Comparison of ENCODE assay signal across 8 cellular contexts in genomic region chr9:129836342-129837007, GRCh38. TPM values are rescaled to one million over a fixed set of nuclear protein-coding genes. Genes with fewer than 3 reads are reported as not detected.
DNase-seq lines count a peak whose midpoint lies in the region; ATAC-seq and TF ChIP-seq lines count a peak whose summit lies in the region.

No MANE protein-coding gene starts in this region.

- H3K36me3 ChIP-seq in right atrium auricular region = peaks cover 20% of the 10 kb centered on the region
- H3K36me3 ChIP-seq in iPS-18a (ENCODE audit: control insufficient read depth, low read depth, low read length) = peaks cover 16% of the 10 kb centered on the region

- no peak for DNase-seq in right atrium auricular region (ENCODE audit: low spot score)
- no peak for DNase-seq in Right ventricle myocardium inferior (ENCODE audit: missing footprints)
- peak; percentile 49 to 58 for DNase-seq in activated T-cell treated with anti-CD3 and anti-CD28 coated beads, Interleukin-2, amount 50 U/mL, for 48 hours
- peak; percentile 37 to 47 for DNase-seq in stimulated activated CD4-positive, alpha-beta T cell treated with anti-CD3 and anti-CD28 coated beads, Interleukin-4, amount 100 ng/mL, for 4 hours
- DNase-seq in omental fat pad (ENCODE audit: low spot score) = no peak

- H3K4me1 ChIP-seq in right atrium auricular region = peaks cover 0 to 31% of the 10 kb centered on the region in 2 donors
- peaks cover 17% of the 10 kb centered on the region for H3K4me1 ChIP-seq in iPS-18a (ENCODE audit: control insufficient read depth, low read depth, low read length)

- H3K9me3 ChIP-seq in right atrium auricular region (no peaks in the 10 kb centered on the region), iPS-18a (ENCODE audit: control insufficient read depth, low read depth, low read length) (no peaks in the 10 kb centered on the region)

- H3K27me3 ChIP-seq in right atrium auricular region (no peaks in the 10 kb centered on the region), iPS-18a (ENCODE audit: control insufficient read depth, insufficient read depth, low read length) (no peaks in the 10 kb centered on the region)

- TF ChIP-seq CTCF in right atrium auricular region (IDR thresholded peaks at IDR 0.05) = no peak
- TF ChIP-seq CTCF in omental fat pad (IDR thresholded peaks at IDR 0.05) = no peak

- peak overlapping the region; percentile 64 for H3K9ac ChIP-seq in iPS-18a (ENCODE audit: low read length)

- H3K27ac ChIP-seq in right atrium auricular region (no peak overlapping the region), iPS-18a (ENCODE audit: low read length) (no peak overlapping the region)

- ATAC-seq in Right ventricle myocardium inferior (no peak), GM18868 (IDR thresholded peaks at IDR 0.05; ENCODE audit: unreplicated experiment) (no peak), omental fat pad (ENCODE audit: low FRiP score) (no peak), HG02973 (IDR thresholded peaks at IDR 0.05; ENCODE audit: unreplicated experiment) (no peak)

- H3K4me3 ChIP-seq in right atrium auricular region = peak overlapping the region; percentile 86 to 99
- peak overlapping the region; percentile 84 for H3K4me3 ChIP-seq in iPS-18a (ENCODE audit: low read length)

- intact Hi-C loops in Right ventricle myocardium inferior (cut with DNase I) = no loop called here

RNA-seq across cellular contexts. Expression of gene USP20, which starts 1.2 kb away (rescaled TPM):
- total RNA-seq in right atrium auricular region = 10 to 100 TPM; 12.9 to 14.5 TPM
- 14.0 TPM for total RNA-seq in Right ventricle myocardium inferior
- 10 to 100 TPM; 11.5 to 18.5 (median 15.5) TPM for total RNA-seq in omental fat pad

RNA-seq across cellular contexts. Expression of gene C9orf78, which starts 1.4 kb away (rescaled TPM):
- total RNA-seq in right atrium auricular region = 10 to 100 TPM; 43.1 to 67.2 TPM
- 32.0 TPM for total RNA-seq in Right ventricle myocardium inferior
- total RNA-seq in omental fat pad = 10 to 100 TPM; 44.1 to 98.0 (median 45.0) TPM

RNA-seq across cellular contexts. Expression of gene TOR1A, which starts 12.5 kb away (rescaled TPM):
- total RNA-seq in right atrium auricular region = 10 to 100 TPM; 16.1 to 31.9 TPM
- total RNA-seq in Right ventricle myocardium inferior = 12.2 TPM
- total RNA-seq in omental fat pad = 10 to 100 TPM; 37.4 to 62.6 (median 51.0) TPM

RNA-seq across cellular contexts. Expression of gene TOR1B, which starts 33.5 kb away (rescaled TPM):
- 10 to 100 TPM; 10.2 to 12.3 TPM for total RNA-seq in right atrium auricular region
- total RNA-seq in Right ventricle myocardium inferior = 10.5 TPM
- 10 to 100 TPM; 19.0 to 37.2 (median 28.7) TPM for total RNA-seq in omental fat pad

Comparison
In these comparisons a context has a peak if more than half of its experiments do, and no peak if none do; other contexts are left out.
1. DNase-seq: peak in activated T-cell treated with anti-CD3 and anti-CD28 coated beads, Interleukin-2, amount 50 U/mL, for 48 hours (2 of 2) and stimulated activated CD4-positive, alpha-beta T cell treated with anti-CD3 and anti-CD28 coated beads, Interleukin-4, amount 100 ng/mL, for 4 hours (2 of 2); none in right atrium auricular region (single experiment), Right ventricle myocardium inferior (single experiment) and omental fat pad (single experiment).